In the genomic region with DNA sequence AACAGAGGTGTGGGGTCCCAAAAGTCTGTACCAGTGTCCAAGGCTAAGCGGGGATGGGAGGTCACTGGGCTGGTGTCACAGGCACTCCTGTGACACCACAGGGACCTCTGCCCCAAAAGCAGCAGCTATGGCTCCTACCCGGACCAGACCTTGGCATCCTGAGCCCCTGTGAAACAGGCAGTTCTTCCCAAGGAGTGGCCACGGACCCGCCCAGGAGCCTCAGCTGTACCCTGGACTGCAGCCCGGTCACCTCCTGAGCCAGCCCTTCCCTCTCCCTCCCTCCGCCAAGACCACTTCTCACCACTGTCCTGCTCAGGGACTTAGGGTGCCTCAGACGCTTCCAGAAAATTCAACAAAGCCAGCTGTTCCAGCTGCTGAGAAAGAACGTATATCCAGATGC, we compare ENCODE assay signal across 1 cellular context.
TF ChIP-seq lines count a peak whose summit lies in the region.

No MANE protein-coding gene starts in this region.

TF ChIP-seq in IMR-90, 13 proteins besides CTCF, POLR2A, EP300 and RAD21:
- no peak for TF ChIP-seq CEBPB (IDR thresholded peaks at IDR 0.05; ENCODE audit: low read depth, low read length)
- TF ChIP-seq CHD1 (IDR thresholded peaks at IDR 0.05; ENCODE audit: low read depth, low read length), result no peak
- TF ChIP-seq RFX5 (IDR thresholded peaks at IDR 0.05; ENCODE audit: low read depth, low read length), result no peak
- no peak for TF ChIP-seq ELK1 (IDR thresholded peaks at IDR 0.05; ENCODE audit: borderline replicate concordance, low read depth, low read length)
